ENCODE assay signal across 16 cellular contexts in the genomic region with DNA sequence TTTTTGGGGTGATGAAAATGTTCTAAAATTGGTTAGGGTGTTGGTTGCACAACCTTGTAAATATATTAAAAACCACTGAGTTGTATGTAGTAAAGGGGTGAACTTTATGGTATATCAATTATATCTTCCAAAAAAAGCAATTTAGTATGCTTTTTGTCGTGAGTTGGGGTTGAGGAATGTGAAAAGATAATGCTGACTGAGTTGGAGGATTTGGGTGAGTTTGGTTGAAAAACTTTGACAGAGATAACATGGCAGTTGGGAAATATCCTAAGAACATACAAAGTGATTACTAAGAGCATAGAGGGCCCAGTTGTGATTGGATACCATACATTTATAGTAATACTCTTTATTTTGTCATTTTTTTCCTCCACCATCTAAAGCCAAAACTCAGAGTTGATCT.
"Had no signal": no experiment of that assay in that cellular context is flagged by ENCODE, and none has a peak within 500 bp of the region (broad histone marks: within the 10 kb centered on the region; RNA-seq: fewer than 3 reads in every experiment).

No MANE protein-coding gene starts in this region.

- H3K36me3 ChIP-seq: tibial nerve, uterus had no signal

- H3K4me3 ChIP-seq: lower lobe of right lung, pancreas, tibial nerve, uterus had no signal

- DNase-seq: activated CD4-positive, alpha-beta memory T cell treated with anti-CD3 and anti-CD28 coated beads, Interleukin-2, amount 10 ng/mL, durations not matched to agents 7 days and 5 days; activated CD4-positive, alpha-beta T cell treated with anti-CD3 and anti-CD28 coated beads for 4 hours; activated effector memory CD4-positive, alpha-beta T cell treated with Interleukin-2 at 50 U/mL for 16 hours; activated T-cell treated with anti-CD3 and anti-CD28 coated beads, Interleukin-2, amount 50 U/mL, for 4 hours; amniotic stem cell; cerebellar nuclear complex; hypothalamus; lower lobe of right lung; pancreas; substantia nigra; uterus had no signal

- ATAC-seq: activated T-cell treated with anti-CD3 and anti-CD28 coated beads, Interleukin-2, amount 50 U/mL, for 4 hours; lower lobe of right lung; pancreas; stimulated activated memory B cell treated with anti-CD40 and anti-IgM and Interleukin-4, amounts not matched to agents 10 μg/mL and 1 μg/mL and 100 μg/mL, for 72 hours; WTC11 had no signal

- H3K27ac ChIP-seq: epithelial cell of prostate, pancreas, tibial nerve had no signal

- H3K27me3 ChIP-seq: pancreas, tibial nerve, uterus had no signal

- FAIRE-seq: pancreas, TTC549 had no signal

- H3K9me3 ChIP-seq: lower lobe of right lung, pancreas, tibial nerve, uterus had no signal
